In genomic region chr18:76931171-76931570, GRCh38 we compare ENCODE assay signal across 17 cellular contexts.
DNase-seq lines count a peak whose midpoint lies in the region; TF ChIP-seq lines count a peak whose summit lies in the region.
"Had no signal": no experiment of that assay in that cellular context is flagged by ENCODE, and none has a peak within 500 bp of the region (broad histone marks: within the 10 kb centered on the region; RNA-seq: fewer than 3 reads in every experiment).

No MANE protein-coding gene starts in this region.

- H3K27ac ChIP-seq in WERI-Rb-1 (no peak overlapping the region), spleen (no peak overlapping the region)
- H3K27ac ChIP-seq: 22Rv1; A549; BLaER1 treated with 17β-estradiol and CSF1 and Interleukin-3, amounts not matched to agents 10 nM and 100 nM; C4-2B had no signal

- H3K9me3 ChIP-seq in WERI-Rb-1 (ENCODE audit: severe bottlenecking), result no peaks in the 10 kb centered on the region
- no peaks in the 10 kb centered on the region for H3K9me3 ChIP-seq in spleen
- H3K9me3 ChIP-seq: A549; BLaER1 treated with 17β-estradiol and CSF1 and Interleukin-3, amounts not matched to agents 10 nM and 100 nM; Caco-2 had no signal

- WGBS in spleen, 5 donors, result 93 to 97% (median 94%) methylated on average over 6 of the region's 6 CpGs

- no peak for TF ChIP-seq POLR2A in spleen (IDR thresholded peaks at IDR 0.05)

- peaks cover 38% of the 10 kb centered on the region for H3K36me3 ChIP-seq in WERI-Rb-1
- peaks cover 0 to 100% (median 50%) of the 10 kb centered on the region in 6 donors for H3K36me3 ChIP-seq in spleen

- no peaks in the 10 kb centered on the region for H3K27me3 ChIP-seq in WERI-Rb-1 (ENCODE audit: insufficient read depth, low read depth, severe bottlenecking)
- no peaks in the 10 kb centered on the region for H3K27me3 ChIP-seq in spleen (replicated peaks in 1 of 7)
- H3K27me3 ChIP-seq: BLaER1 treated with 17β-estradiol and CSF1 and Interleukin-3, amounts not matched to agents 10 nM and 100 nM had no signal

- peak; percentile 72 for DNase-seq in NCI-H82 (lab: John Stamatoyannopoulos, UW)
- DNase-seq in NCI-H82 treated with DMSO at 0.1 percent for 48 hours (lab: John Stamatoyannopoulos, UW; ENCODE audit: unreplicated experiment), result no peak
- DNase-seq in D341Med (ENCODE audit: low spot score), result peak; percentile 59
- peak; percentile 29 for DNase-seq in WERI-Rb-1
- DNase-seq in hepatic stellate cell (ENCODE audit: low spot score), result no peak
- no peak for DNase-seq in spleen
- DNase-seq: AML-193; Caco-2; Calu3; CD4-positive, alpha-beta T cell; CD8-positive, alpha-beta T cell; DMS79 treated with DMSO at 0.1 percent for 48 hours; GF-D8 had no signal

- no peak for TF ChIP-seq CTCF in WERI-Rb-1 (IDR thresholded peaks at IDR 0.05; ENCODE audit: low read depth, low read length)
- no peak for TF ChIP-seq CTCF in spleen (IDR thresholded peaks at IDR 0.05 in 8 of 11, conservative IDR thresholded peaks at IDR 0.05 in 3 of 11)

- H3K4me3 ChIP-seq in WERI-Rb-1 (ENCODE audit: low read depth, low read length) (no peak overlapping the region), spleen (no peak overlapping the region)
- H3K4me3 ChIP-seq: A549; BLaER1 treated with 17β-estradiol and CSF1 and Interleukin-3, amounts not matched to agents 10 nM and 100 nM had no signal

- no peaks in the 10 kb centered on the region for H3K4me1 ChIP-seq in spleen
- H3K4me1 ChIP-seq: A549; BLaER1 treated with 17β-estradiol and CSF1 and Interleukin-3, amounts not matched to agents 10 nM and 100 nM; Caco-2 had no signal

- intact Hi-C loops in spleen (cut with DNase I; ENCODE audit: low total_unique reads), result no loop called here

Comparison
In these comparisons a context has a peak if more than half of its experiments do, and no peak if none do; other contexts are left out.
1. DNase-seq: peak in NCI-H82 (single experiment), D341Med (single experiment) and WERI-Rb-1 (single experiment); none in NCI-H82 treated with DMSO at 0.1 percent for 48 hours (single experiment), hepatic stellate cell (single experiment) and spleen (single experiment).